In genomic region chr17:35088911-35089845, GRCh38 we compare ENCODE assay signal across 8 cellular contexts. TPM values are rescaled to one million over a fixed set of nuclear protein-coding genes. Genes with fewer than 3 reads are reported as not detected.
A peak's percentile ranks its signal among the peaks of the same experiment; 100 is the strongest.
DNase-seq lines count a peak whose midpoint lies in the region; ATAC-seq and TF ChIP-seq lines count a peak whose summit lies in the region.

No MANE protein-coding gene starts in this region.

- H3K27ac ChIP-seq in BLaER1 (peak overlapping the region; percentile 83), liver (ENCODE audit: low read depth in 1 of 2, low read length in 2 of 2) (peak overlapping the region; percentile 88 to 96)

- WGBS in liver, result 4% methylated on average over 90 of the region's 92 CpGs

- H3K27me3 Mint-ChIP-seq in dendritic cell treated with granulocyte-macrophage colony-stimulating factor and Interleukin-4, amounts not matched to agents 40 ng/mL and 50 ng/mL, for 4 days, result no peaks in the 10 kb centered on the region

- H3K4me2 ChIP-seq in BLaER1, result peak overlapping the region; percentile 97

- H3K9me3 ChIP-seq in BLaER1 (no peaks in the 10 kb centered on the region), liver (ENCODE audit: control insufficient read depth in 4 of 4, low read length in 3 of 4) (no peaks in the 10 kb centered on the region)

- TF ChIP-seq RAD21 in liver (IDR thresholded peaks at IDR 0.05), result peak; percentile 54 to 74

- peaks cover 8% of the 10 kb centered on the region for H3K36me3 Mint-ChIP-seq in dendritic cell treated with granulocyte-macrophage colony-stimulating factor and Interleukin-4, amounts not matched to agents 40 ng/mL and 50 ng/mL, for 4 days (ENCODE audit: low read depth)

- peaks cover 35% of the 10 kb centered on the region for H3K4me1 Mint-ChIP-seq in dendritic cell treated with granulocyte-macrophage colony-stimulating factor and Interleukin-4, amounts not matched to agents 40 ng/mL and 50 ng/mL, for 4 days (ENCODE audit: low read depth)

- peak; percentile 40 for TF ChIP-seq POLR2A in GM19099 (IDR thresholded peaks at IDR 0.05; ENCODE audit: extremely low read depth, insufficient read length, low read depth)

- peak overlapping the region; percentile 83 for H3K9ac ChIP-seq in BLaER1
- H3K9ac ChIP-seq in liver (ENCODE audit: low read depth in 1 of 2, low read length in 2 of 2), result peak overlapping the region; percentile 82 to 86

- H3K36me3 ChIP-seq in BLaER1 (no peaks in the 10 kb centered on the region; the same call in 1 of the 2 replicates), liver (ENCODE audit: control insufficient read depth in 4 of 4, insufficient read depth in 3 of 4, low read depth in 1 of 4, low read length in 3 of 4) (no peaks in the 10 kb centered on the region)

- H3K9me3 Mint-ChIP-seq in dendritic cell treated with granulocyte-macrophage colony-stimulating factor and Interleukin-4, amounts not matched to agents 40 ng/mL and 50 ng/mL, for 4 days, result no peaks in the 10 kb centered on the region

- peak; percentile 79 for ATAC-seq in HG03342 (IDR thresholded peaks at IDR 0.05; ENCODE audit: unreplicated experiment)

- H3K4me1 ChIP-seq in BLaER1 (peaks cover 28% of the 10 kb centered on the region), liver (ENCODE audit: control insufficient read depth in 4 of 4, insufficient read depth in 4 of 4, low read length in 3 of 4) (peaks cover 5 to 29% (median 9%) of the 10 kb centered on the region in 4 donors)

- H4K20me1 ChIP-seq in BLaER1, result no peaks in the 10 kb centered on the region

- peak overlapping the region; percentile 95 for H3K27ac Mint-ChIP-seq in dendritic cell treated with granulocyte-macrophage colony-stimulating factor and Interleukin-4, amounts not matched to agents 40 ng/mL and 50 ng/mL, for 4 days

- H3K4me3 ChIP-seq in BLaER1 (peak overlapping the region; percentile 94), liver (ENCODE audit: low read depth in 1 of 3, low read length in 3 of 3) (peak overlapping the region; percentile 79 to 97 (median 90))

- peak; percentile 88 for DNase-seq in NCI-H510A (lab: John Stamatoyannopoulos, UW)
- peak; percentile 88 for DNase-seq in activated CD4-positive, alpha-beta T cell treated with anti-CD3 and anti-CD28 coated beads, Interleukin-2, amount 50 U/mL, for 1 hour
- DNase-seq in stimulated activated CD4-positive, alpha-beta T cell treated with anti-CD3 and anti-CD28 coated beads, Interleukin-4, amount 100 ng/mL, for 4 hours, result peak; percentile 85 to 92

- TF ChIP-seq CTCF in liver (IDR thresholded peaks at IDR 0.05; ENCODE audit: low read depth, low read length, missing input control), result peak; percentile 83

- peak overlapping the region; percentile 86 for H3K4me3 Mint-ChIP-seq in dendritic cell treated with granulocyte-macrophage colony-stimulating factor and Interleukin-4, amounts not matched to agents 40 ng/mL and 50 ng/mL, for 4 days

- intact Hi-C loops in dendritic cell treated with granulocyte-macrophage colony-stimulating factor and Interleukin-4, amounts not matched to agents 40 ng/mL and 50 ng/mL, for 4 days (cut with micrococcal nuclease), result loop anchor here (1.0 to 5.0 kb wide), 3 partner anchors 26 to 128 kb away; partner anchors contain the start of genes CCT6B, RFFL and ZNF830

- peaks cover 5% of the 10 kb centered on the region; the same call in 1 of the 2 replicates for H3K27me3 ChIP-seq in BLaER1
- no peaks in the 10 kb centered on the region for H3K27me3 ChIP-seq in liver (ENCODE audit: control insufficient read depth in 4 of 4, insufficient read depth in 4 of 4, low read length in 3 of 4)

TF ChIP-seq in liver, 16 proteins besides CTCF, POLR2A, EP300 and RAD21:
- TF ChIP-seq NR2F2 (IDR thresholded peaks at IDR 0.05) (no peak), EGR1 (IDR thresholded peaks at IDR 0.05; ENCODE audit: low read depth in 2 of 2) (no peak), GABPA (IDR thresholded peaks at IDR 0.05 in 1 of 2, conservative IDR thresholded peaks at IDR 0.05 in 1 of 2) (no peak), FOXA2 (IDR thresholded peaks at IDR 0.05) (no peak), JUND (IDR thresholded peaks at IDR 0.05) (no peak), HNF4G (IDR thresholded peaks at IDR 0.05) (no peak), ZBTB33 (IDR thresholded peaks at IDR 0.05) (no peak), YY1 (IDR thresholded peaks at IDR 0.05) (no peak), TAF1 (conservative IDR thresholded peaks at IDR 0.05) (no peak), HNF4A (conservative IDR thresholded peaks at IDR 0.05) (no peak), MAX (IDR thresholded peaks at IDR 0.05) (no peak), ATF3 (IDR thresholded peaks at IDR 0.05) (no peak), REST (IDR thresholded peaks at IDR 0.05) (no peak), RXRA (IDR thresholded peaks at IDR 0.05) (no peak), SP1 (IDR thresholded peaks at IDR 0.05) (no peak), FOXA1 (IDR thresholded peaks at IDR 0.05) (no peak)
TF ChIP-seq in liver: peak in this region for 0.

RNA-seq across cellular contexts. Expression of gene RFFL, which starts 25.7 kb away (rescaled TPM):
- 10 to 100 TPM; 24.0 to 28.0 TPM for total RNA-seq in liver
- 10 to 100 TPM; 15.9 to 20.0 TPM for polyA plus RNA-seq in liver

RNA-seq across cellular contexts. Expression of gene RAD51D, which starts 30.5 kb away (rescaled TPM):
- total RNA-seq in liver, result 1 to 10 TPM; 3.8 to 6.1 TPM
- 1 to 10 TPM; 3.4 to 3.6 TPM for polyA plus RNA-seq in liver

RNA-seq across cellular contexts. Expression of gene FNDC8, which starts 32.2 kb away (rescaled TPM):
- total RNA-seq in liver, result not detected
- polyA plus RNA-seq in liver, result not detected

RNA-seq across cellular contexts. Expression of gene NLE1, which starts 52.9 kb away (rescaled TPM):
- 1 to 10 TPM; 5.6 to 7.7 TPM for total RNA-seq in liver
- 1 to 10 TPM; 2.1 to 6.1 TPM for polyA plus RNA-seq in liver

RNA-seq across cellular contexts. Expression of gene UNC45B, which starts 58.4 kb away (rescaled TPM):
- total RNA-seq in liver, result under 1 TPM in 1 of 2 donors, not detected in 1; 0.09 TPM
- polyA plus RNA-seq in liver, result under 1 TPM in 1 of 2 donors, not detected in 1; 0.02 TPM

Comparison
In these comparisons a context has a peak if more than half of its experiments do, and no peak if none do; other contexts are left out.
1. Peak in every context shown above with its lines: DNase-seq, ATAC-seq, H3K4me3 ChIP-seq and H3K27ac ChIP-seq.